ENCODE assay signal across 25 cellular contexts in genomic region chr6:54288476-54288875, GRCh38. TPM values are rescaled to one million over a fixed set of nuclear protein-coding genes. Genes with fewer than 3 reads are reported as not detected.
"Had no signal": no experiment of that assay in that cellular context is flagged by ENCODE, and none has a peak within 500 bp of the region (broad histone marks: within the 10 kb centered on the region; RNA-seq: fewer than 3 reads in every experiment).

No MANE protein-coding gene starts in this region.

- ATAC-seq: activated naive CD4-positive, alpha-beta T cell treated with anti-CD3 and anti-CD28 coated beads, Interleukin-2, amount 50 U/mL, for 72 hours; activated T-helper 17 cell treated with anti-CD3 and anti-CD28 coated beads, Interleukin-2, amount 50 U/mL, for 72 hours; left ventricle myocardium superior; pancreas; psoas muscle; WTC11 had no signal

- H3K27me3 ChIP-seq: ascending aorta, hepatocyte, pancreas, right atrium auricular region, stomach, transverse colon, uterus had no signal

- H3K4me3 ChIP-seq: ascending aorta, hepatocyte, pancreas, psoas muscle, right atrium auricular region, stomach, transverse colon, uterus had no signal

- H3K9me3 Mint-ChIP-seq: activated T-helper 17 cell treated with anti-CD3 and anti-CD28 coated beads, Interleukin-2, amount 50 U/mL, for 72 hours; dendritic cell treated with granulocyte-macrophage colony-stimulating factor and Interleukin-4, amounts not matched to agents 40 ng/mL and 50 ng/mL, for 4 days; nephron progenitor cell; T-helper 1 cell treated with Interleukin-12 subunit alpha and Interleukin-12 subunit beta and Interleukin-4 antibody, amounts not matched to agents 30 μg/mL and 1 μg/mL, for 36 hours; WTC11 had no signal

- H3K36me3 ChIP-seq: ascending aorta, pancreas, right atrium auricular region, stomach, transverse colon, uterus had no signal

- H3K27me3 Mint-ChIP-seq: activated T-helper 17 cell treated with anti-CD3 and anti-CD28 coated beads, Interleukin-2, amount 50 U/mL, for 72 hours; dendritic cell treated with granulocyte-macrophage colony-stimulating factor and Interleukin-4, amounts not matched to agents 40 ng/mL and 50 ng/mL, for 4 days had no signal

- DNase-seq: activated T-cell treated with anti-CD3 and anti-CD28 coated beads, Interleukin-2, amount 50 U/mL, for 1 hour; effector CD8-positive, alpha-beta T cell; erythroblast; foreskin melanocyte; glutamatergic neuron; immature natural killer cell; left ventricle myocardium superior; nephron progenitor cell; pancreas; psoas muscle; stimulated activated CD4-positive, alpha-beta T cell treated with anti-CD3 and anti-CD28 coated beads, Interleukin-12 subunit alpha, Interleukin-12 subunit beta, amount 100 ng/mL, for 4 hours; stomach; T1000; transverse colon; uterus had no signal

- H3K4me3 Mint-ChIP-seq: activated T-helper 17 cell treated with anti-CD3 and anti-CD28 coated beads, Interleukin-2, amount 50 U/mL, for 72 hours; dendritic cell treated with granulocyte-macrophage colony-stimulating factor and Interleukin-4, amounts not matched to agents 40 ng/mL and 50 ng/mL, for 4 days; immature natural killer cell; nephron progenitor cell; T-helper 1 cell treated with Interleukin-12 subunit alpha and Interleukin-12 subunit beta and Interleukin-4 antibody, amounts not matched to agents 30 μg/mL and 1 μg/mL, for 36 hours; WTC11 had no signal

- H3K4me1 ChIP-seq: ascending aorta, pancreas, psoas muscle, right atrium auricular region, stomach, transverse colon, uterus had no signal

- H3K27ac Mint-ChIP-seq: activated naive CD4-positive, alpha-beta T cell treated with anti-CD3 and anti-CD28 coated beads, Interleukin-2, amount 50 U/mL, for 72 hours; activated T-helper 17 cell treated with anti-CD3 and anti-CD28 coated beads, Interleukin-2, amount 50 U/mL, for 72 hours; dendritic cell treated with granulocyte-macrophage colony-stimulating factor and Interleukin-4, amounts not matched to agents 40 ng/mL and 50 ng/mL, for 4 days; immature natural killer cell; nephron progenitor cell; T-helper 1 cell treated with Interleukin-12 subunit alpha and Interleukin-12 subunit beta and Interleukin-4 antibody, amounts not matched to agents 30 μg/mL and 1 μg/mL, for 36 hours; WTC11 had no signal

- H3K4me1 Mint-ChIP-seq: immature natural killer cell had no signal

- H3K27ac ChIP-seq: ascending aorta, hepatocyte, pancreas, psoas muscle, right atrium auricular region, stomach, transverse colon, uterus had no signal

- H3K36me3 Mint-ChIP-seq: activated naive CD4-positive, alpha-beta T cell treated with anti-CD3 and anti-CD28 coated beads, Interleukin-2, amount 50 U/mL, for 72 hours; immature natural killer cell; WTC11 had no signal

- H3K9me3 ChIP-seq: ascending aorta, pancreas, psoas muscle, right atrium auricular region, stomach, transverse colon, uterus had no signal

RNA-seq across cellular contexts. Expression of gene TINAG, which starts 19.8 kb away (rescaled TPM):
- total RNA-seq: activated naive CD4-positive, alpha-beta T cell treated with anti-CD3 and anti-CD28 coated beads, Interleukin-2, amount 50 U/mL, for 72 hours; activated T-helper 17 cell treated with anti-CD3 and anti-CD28 coated beads, Interleukin-2, amount 50 U/mL, for 72 hours; ascending aorta; chondrocyte; fibroblast of lung; pancreas; uterus; WTC11 had no signal
